ENCODE assay signal across 17 cellular contexts in genomic region chr12:54956818-54957641, GRCh38. TPM values are rescaled to one million over a fixed set of nuclear protein-coding genes. Genes with fewer than 3 reads are reported as not detected.
A peak's percentile ranks its signal among the peaks of the same experiment; 100 is the strongest.
DNase-seq lines count a peak whose midpoint lies in the region; ATAC-seq lines count a peak whose summit lies in the region.
"Had no signal": no experiment of that assay in that cellular context is flagged by ENCODE, and none has a peak within 500 bp of the region (broad histone marks: within the 10 kb centered on the region; RNA-seq: fewer than 3 reads in every experiment).

No MANE protein-coding gene starts in this region.

- intact Hi-C loops in left cardiac atrium (cut with DNase I) = loop anchor here (5.0 to 10.0 kb wide), 2 partner anchors 232 to 255 kb away; no protein-coding TSS in a partner anchor

- H3K4me3 Mint-ChIP-seq in activated T-cell treated with anti-CD3 and anti-CD28 coated beads, Interleukin-2, amount 50 U/mL, for 24 hours = peak overlapping the region; percentile 35
- H3K4me3 Mint-ChIP-seq in activated naive CD8-positive, alpha-beta T cell treated with anti-CD3 and anti-CD28 coated beads for 36 hours = peak overlapping the region; percentile 59
- H3K4me3 Mint-ChIP-seq in stimulated activated naive CD8-positive, alpha-beta T cell treated with anti-CD3 and anti-CD28 coated beads, Interleukin-15, Interleukin-2, amounts not matched to agents 100 ng/mL and 50 ng/mL, for 24 hours = peak overlapping the region; percentile 70

- H3K27me3 Mint-ChIP-seq in activated T-cell treated with anti-CD3 and anti-CD28 coated beads, Interleukin-2, amount 50 U/mL, for 24 hours = no peaks in the 10 kb centered on the region
- H3K27me3 Mint-ChIP-seq in activated naive CD8-positive, alpha-beta T cell treated with anti-CD3 and anti-CD28 coated beads for 36 hours = no peaks in the 10 kb centered on the region
- no peaks in the 10 kb centered on the region for H3K27me3 Mint-ChIP-seq in stimulated activated naive CD8-positive, alpha-beta T cell treated with anti-CD3 and anti-CD28 coated beads, Interleukin-15, Interleukin-2, amounts not matched to agents 100 ng/mL and 50 ng/mL, for 24 hours

- peaks cover 92% of the 10 kb centered on the region for H3K4me1 Mint-ChIP-seq in activated T-cell treated with anti-CD3 and anti-CD28 coated beads, Interleukin-2, amount 50 U/mL, for 24 hours (ENCODE audit: low read depth)
- peaks cover 84% of the 10 kb centered on the region for H3K4me1 Mint-ChIP-seq in activated naive CD8-positive, alpha-beta T cell treated with anti-CD3 and anti-CD28 coated beads for 36 hours
- H3K4me1 Mint-ChIP-seq in stimulated activated naive CD8-positive, alpha-beta T cell treated with anti-CD3 and anti-CD28 coated beads, Interleukin-15, Interleukin-2, amounts not matched to agents 100 ng/mL and 50 ng/mL, for 24 hours (ENCODE audit: low read depth) = peaks cover 94% of the 10 kb centered on the region

- peaks cover 3% of the 10 kb centered on the region for H3K9me3 Mint-ChIP-seq in activated T-cell treated with anti-CD3 and anti-CD28 coated beads, Interleukin-2, amount 50 U/mL, for 24 hours
- H3K9me3 Mint-ChIP-seq in activated naive CD8-positive, alpha-beta T cell treated with anti-CD3 and anti-CD28 coated beads for 36 hours = peaks cover 10% of the 10 kb centered on the region
- peaks cover 11% of the 10 kb centered on the region for H3K9me3 Mint-ChIP-seq in stimulated activated naive CD8-positive, alpha-beta T cell treated with anti-CD3 and anti-CD28 coated beads, Interleukin-15, Interleukin-2, amounts not matched to agents 100 ng/mL and 50 ng/mL, for 24 hours

- peaks cover 99% of the 10 kb centered on the region for H3K36me3 Mint-ChIP-seq in activated T-cell treated with anti-CD3 and anti-CD28 coated beads, Interleukin-2, amount 50 U/mL, for 24 hours (ENCODE audit: low read depth)
- peaks cover 88% of the 10 kb centered on the region for H3K36me3 Mint-ChIP-seq in activated naive CD8-positive, alpha-beta T cell treated with anti-CD3 and anti-CD28 coated beads for 36 hours
- peaks cover 94% of the 10 kb centered on the region for H3K36me3 Mint-ChIP-seq in stimulated activated naive CD8-positive, alpha-beta T cell treated with anti-CD3 and anti-CD28 coated beads, Interleukin-15, Interleukin-2, amounts not matched to agents 100 ng/mL and 50 ng/mL, for 24 hours (ENCODE audit: low read depth)

- DNase-seq in activated T-cell treated with anti-CD3 and anti-CD28 coated beads, Interleukin-2, amount 50 U/mL, for 24 hours = no peak
- no peak for DNase-seq in activated T-cell treated with anti-CD3 and anti-CD28 coated beads for 4 hours
- DNase-seq in NOMO-1 treated with dmso at 0.1 percent for 144 hours (lab: John Stamatoyannopoulos, UW; ENCODE audit: unreplicated experiment) = peak; percentile 50
- DNase-seq in activated naive CD8-positive, alpha-beta T cell treated with anti-CD3 and anti-CD28 coated beads for 36 hours = no peak
- DNase-seq in stimulated activated CD4-positive, alpha-beta T cell treated with anti-CD3 and anti-CD28 coated beads, Interleukin-1b, Interleukin-23, amount 100 ng/mL, for 48 hours = no peak
- no peak for DNase-seq in left cardiac atrium
- DNase-seq: dermis blood vessel endothelial cell, lower lobe of right lung, uterus had no signal

- peak overlapping the region; percentile 93 for H3K27ac Mint-ChIP-seq in activated T-cell treated with anti-CD3 and anti-CD28 coated beads, Interleukin-2, amount 50 U/mL, for 24 hours
- H3K27ac Mint-ChIP-seq in activated naive CD8-positive, alpha-beta T cell treated with anti-CD3 and anti-CD28 coated beads for 36 hours = peak overlapping the region; percentile 89
- peak overlapping the region; percentile 97 for H3K27ac Mint-ChIP-seq in stimulated activated naive CD8-positive, alpha-beta T cell treated with anti-CD3 and anti-CD28 coated beads, Interleukin-15, Interleukin-2, amounts not matched to agents 100 ng/mL and 50 ng/mL, for 24 hours
- H3K27ac Mint-ChIP-seq: progenitor cell of endocrine pancreas had no signal

- no peak for ATAC-seq in GM21737 (IDR thresholded peaks at IDR 0.05; ENCODE audit: unreplicated experiment)
- no peak for ATAC-seq in left cardiac atrium

RNA-seq across cellular contexts. Expression of gene TESPA1, which starts 27.5 kb away (rescaled TPM):
- total RNA-seq in activated naive CD8-positive, alpha-beta T cell treated with anti-CD3 and anti-CD28 coated beads for 36 hours = 10 to 100 TPM; 92.6 to 95.9 TPM
- under 1 TPM; 0.47 to 0.74 TPM for total RNA-seq in left cardiac atrium
- total RNA-seq: Calu3, dermis blood vessel endothelial cell, G401, H1, myocyte, progenitor cell of endocrine pancreas, smooth muscle cell had no signal

Comparison
In these comparisons a context has a peak if more than half of its experiments do, and no peak if none do; other contexts are left out.
1. RNA of gene TESPA1, which starts 27.5 kb away (total RNA-seq): 92.6 to 95.9 TPM in activated naive CD8-positive, alpha-beta T cell treated with anti-CD3 and anti-CD28 coated beads for 36 hours; 0.47 to 0.74 TPM in left cardiac atrium; every median in the first group is over 10 times any median in the second.
2. Peak in every context shown above with its lines, with median percentiles within 50 percentile points of each other: H3K27ac Mint-ChIP-seq and H3K4me3 Mint-ChIP-seq.